Comparison of ENCODE assay signal across 13 cellular contexts in genomic region chr7:148723846-148724245, GRCh38.
"Had no signal": no experiment of that assay in that cellular context is flagged by ENCODE, and none has a peak within 500 bp of the region (broad histone marks: within the 10 kb centered on the region; RNA-seq: fewer than 3 reads in every experiment).

No MANE protein-coding gene starts in this region.

- ATAC-seq: natural killer cell treated with Interleukin-12 subunit alpha and Interleukin-12 subunit beta and Interleukin-15 and Interleukin-18, amount 100 ng/mL, for 72 hours; upper lobe of right lung had no signal

- H3K4me3 ChIP-seq: esophagus squamous epithelium, heart left ventricle, stomach, thoracic aorta, upper lobe of right lung had no signal

- DNase-seq: activated CD4-positive, alpha-beta T cell treated with anti-CD3 and anti-CD28 coated beads, Interleukin-2, amount 50 U/mL, for 4 hours; activated CD4-positive, CD25-positive, alpha-beta regulatory T cell treated with anti-CD3 and anti-CD28 coated beads, Interleukin-2, amount 50 U/mL, for 72 hours; activated naive CD4-positive, alpha-beta T cell treated with anti-CD3 and anti-CD28 coated beads, Interleukin-2, amount 10 ng/mL, durations not matched to agents 7 days and 5 days; activated T-cell treated with anti-CD3 and anti-CD28 coated beads for 4 hours; esophagus squamous epithelium; heart left ventricle; immature natural killer cell; stomach; T-cell; T-helper 9 cell; upper lobe of right lung had no signal

- H3K9me3 ChIP-seq: esophagus squamous epithelium, heart left ventricle, stomach, thoracic aorta, upper lobe of right lung had no signal

- H3K27me3 ChIP-seq: esophagus squamous epithelium, heart left ventricle, stomach, upper lobe of right lung had no signal

- H3K36me3 ChIP-seq: esophagus squamous epithelium, heart left ventricle, stomach, thoracic aorta, upper lobe of right lung had no signal

- H3K27ac ChIP-seq: esophagus squamous epithelium, heart left ventricle, stomach, thoracic aorta, upper lobe of right lung had no signal
